In the genomic region with DNA sequence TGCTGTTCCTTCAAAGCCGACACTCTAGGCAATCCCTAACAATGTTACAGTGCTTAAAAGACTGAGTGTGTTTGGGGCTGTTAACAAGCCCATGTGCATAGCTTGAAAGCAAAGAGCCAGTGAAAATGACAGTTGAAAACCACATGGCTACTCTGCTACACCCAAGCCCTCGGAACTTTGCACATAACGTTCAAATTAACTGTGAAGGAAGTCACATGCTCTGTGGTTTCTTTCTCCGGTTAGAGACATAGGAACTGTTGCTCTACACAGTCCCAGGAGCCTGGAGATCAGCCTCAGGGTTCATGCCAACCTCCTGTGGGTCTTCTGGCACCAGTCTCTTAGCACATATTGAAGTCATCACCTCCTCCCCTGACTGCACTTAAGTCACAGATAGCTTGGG, we compare ENCODE assay signal across 9 cellular contexts.
DNase-seq lines count a peak whose midpoint lies in the region; ATAC-seq and TF ChIP-seq lines count a peak whose summit lies in the region.
"Had no signal": no experiment of that assay in that cellular context is flagged by ENCODE, and none has a peak within 500 bp of the region (broad histone marks: within the 10 kb centered on the region; RNA-seq: fewer than 3 reads in every experiment).

No MANE protein-coding gene starts in this region.

- peak; percentile 80 for ATAC-seq in GM18861 (IDR thresholded peaks at IDR 0.05; ENCODE audit: unreplicated experiment)
- peak; percentile 81 for ATAC-seq in HG03025 (IDR thresholded peaks at IDR 0.05; ENCODE audit: low FRiP score, unreplicated experiment)

- H3K4me3 ChIP-seq in fibroblast of pulmonary artery (replicated peaks; ENCODE audit: low read depth, low read length), result no peak overlapping the region
- H3K4me3 ChIP-seq: gastrocnemius medialis had no signal

- peak; percentile 98 for DNase-seq in AML-193 (lab: John Stamatoyannopoulos, UW)
- DNase-seq in OCI-M1 (lab: John Stamatoyannopoulos, UW), result peak; percentile 82
- DNase-seq in fibroblast of pulmonary artery (ENCODE audit: low read depth), result peak; percentile 50
- no peak for DNase-seq in cortex of kidney (lab: John Stamatoyannopoulos, UW)
- DNase-seq in GM19238 (ENCODE audit: insufficient read length, low spot score), result no peak
- DNase-seq in NCI-H2081 treated with DMSO at 0.1 percent for 48 hours (lab: John Stamatoyannopoulos, UW), result no peak
- DNase-seq: gastrocnemius medialis had no signal

- TF ChIP-seq CTCF in fibroblast of pulmonary artery (IDR thresholded peaks at IDR 0.05; ENCODE audit: low read length, missing control alignments), result no peak

Comparison
In these comparisons a context has a peak if more than half of its experiments do, and no peak if none do; other contexts are left out.
1. DNase-seq: peak in AML-193 (2 of 2), OCI-M1 (single experiment) and fibroblast of pulmonary artery (single experiment); none in cortex of kidney (single experiment), GM19238 (single experiment) and NCI-H2081 treated with DMSO at 0.1 percent for 48 hours (single experiment).